ENCODE assay signal across 27 cellular contexts in genomic region chr9:104875897-104876296, GRCh38.
"Had no signal": no experiment of that assay in that cellular context is flagged by ENCODE, and none has a peak within 500 bp of the region (broad histone marks: within the 10 kb centered on the region; RNA-seq: fewer than 3 reads in every experiment).

No MANE protein-coding gene starts in this region.

- H3K4me3 ChIP-seq: ascending aorta had no signal

- H3K36me3 Mint-ChIP-seq: activated CD8-positive, alpha-beta memory T cell treated with anti-CD3 and anti-CD28 coated beads, Interleukin-2, amount 10 ng/mL, durations not matched to agents 7 days and 5 days had no signal

- H3K27me3 ChIP-seq: ascending aorta had no signal

- ATAC-seq: activated CD8-positive, alpha-beta memory T cell treated with anti-CD3 and anti-CD28 coated beads, Interleukin-2, amount 10 ng/mL, durations not matched to agents 7 days and 5 days; Panc1 had no signal

- H3K9me3 ChIP-seq: ascending aorta had no signal

- DNase-seq: activated B cell treated with CpG ODN at 0.5 μM for 24 hours; activated CD4-positive, alpha-beta T cell treated with anti-CD3 and anti-CD28 coated beads for 1 hour; activated CD4-positive, alpha-beta T cell treated with anti-CD3 and anti-CD28 coated beads, Interleukin-2, amount 10 ng/mL, durations not matched to agents 24 days and 14 days; activated CD4-positive, alpha-beta T cell treated with anti-CD3 and anti-CD28 coated beads, Interleukin-2, amount 50 U/mL, for 48 hours; activated CD8-positive, alpha-beta memory T cell treated with anti-CD3 and anti-CD28 coated beads, Interleukin-2, amount 10 ng/mL, durations not matched to agents 7 days and 5 days; activated effector memory CD4-positive, alpha-beta T cell treated with Interleukin-2 at 50 U/mL for 16 hours; activated naive CD4-positive, alpha-beta T cell; activated T-cell treated with anti-CD3 and anti-CD28 coated beads, Interleukin-2, amount 50 U/mL, for 24 hours; amniotic stem cell; MM.1S; NCI-H1105 treated with DMSO at 0.1 percent for 48 hours; NCI-H1436 treated with DMSO at 0.1 percent for 48 hours; NCI-H187; NCI-H2081; NCI-H510A treated with DMSO at 0.1 percent for 48 hours; NCI-H69; NK-92 treated with Interleukin-12 subunit alpha and Interleukin-12 subunit beta, amount 100 ng/mL, for 24 hours; OCI-M1; SIG-M5; T-helper 2 cell; T1000 had no signal

- H3K27ac Mint-ChIP-seq: activated B cell treated with CpG ODN at 0.5 μM for 24 hours; activated CD4-positive, alpha-beta T cell treated with anti-CD3 and anti-CD28 coated beads, Interleukin-2, amount 10 ng/mL, durations not matched to agents 24 days and 14 days; activated CD8-positive, alpha-beta memory T cell treated with anti-CD3 and anti-CD28 coated beads, Interleukin-2, amount 10 ng/mL, durations not matched to agents 7 days and 5 days; activated naive CD4-positive, alpha-beta T cell treated with anti-CD3 and anti-CD28 coated beads, Interleukin-2, amount 50 U/mL, for 24 hours; activated T-cell treated with anti-CD3 and anti-CD28 coated beads, Interleukin-2, amount 50 U/mL, for 24 hours; activated T-helper 1 cell treated with anti-CD3 and anti-CD28 coated beads, Interleukin-12 subunit alpha, Interleukin-12 subunit beta, Interleukin-2, Interleukin-4 antibody, amounts not matched to agents 30 ng/mL and 10 ng/mL and 1 ng/mL, durations not matched to agents 14 hours and 24 hours and 36 hours had no signal

- H3K4me1 Mint-ChIP-seq: activated CD4-positive, alpha-beta T cell treated with anti-CD3 and anti-CD28 coated beads, Interleukin-2, amount 10 ng/mL, durations not matched to agents 24 days and 14 days; activated CD8-positive, alpha-beta memory T cell treated with anti-CD3 and anti-CD28 coated beads, Interleukin-2, amount 10 ng/mL, durations not matched to agents 7 days and 5 days had no signal

- FAIRE-seq: TTC549 had no signal

- H3K27me3 Mint-ChIP-seq: activated B cell treated with CpG ODN at 0.5 μM for 24 hours; activated CD4-positive, alpha-beta T cell treated with anti-CD3 and anti-CD28 coated beads, Interleukin-2, amount 10 ng/mL, durations not matched to agents 24 days and 14 days; activated CD8-positive, alpha-beta memory T cell treated with anti-CD3 and anti-CD28 coated beads, Interleukin-2, amount 10 ng/mL, durations not matched to agents 7 days and 5 days; activated naive CD4-positive, alpha-beta T cell treated with anti-CD3 and anti-CD28 coated beads, Interleukin-2, amount 50 U/mL, for 24 hours; activated T-cell treated with anti-CD3 and anti-CD28 coated beads, Interleukin-2, amount 50 U/mL, for 24 hours; brain had no signal

- H3K4me3 Mint-ChIP-seq: activated B cell treated with CpG ODN at 0.5 μM for 24 hours; activated CD4-positive, alpha-beta T cell treated with anti-CD3 and anti-CD28 coated beads, Interleukin-2, amount 10 ng/mL, durations not matched to agents 24 days and 14 days; activated CD8-positive, alpha-beta memory T cell treated with anti-CD3 and anti-CD28 coated beads, Interleukin-2, amount 10 ng/mL, durations not matched to agents 7 days and 5 days; activated naive CD4-positive, alpha-beta T cell treated with anti-CD3 and anti-CD28 coated beads, Interleukin-2, amount 50 U/mL, for 24 hours; activated T-cell treated with anti-CD3 and anti-CD28 coated beads, Interleukin-2, amount 50 U/mL, for 24 hours; activated T-helper 1 cell treated with anti-CD3 and anti-CD28 coated beads, Interleukin-12 subunit alpha, Interleukin-12 subunit beta, Interleukin-2, Interleukin-4 antibody, amounts not matched to agents 30 ng/mL and 10 ng/mL and 1 ng/mL, durations not matched to agents 14 hours and 24 hours and 36 hours; brain had no signal
